Comparison of ENCODE assay signal across 7 cellular contexts in genomic region chr11:6353367-6353987, GRCh38.
DNase-seq lines count a peak whose midpoint lies in the region; TF ChIP-seq lines count a peak whose summit lies in the region.

No MANE protein-coding gene starts in this region.

- TF ChIP-seq CTCF in GM12875 (IDR thresholded peaks at IDR 0.05; ENCODE audit: borderline replicate concordance, insufficient read depth, low read depth, low read length) (peak; percentile 93), HFF-Myc (IDR thresholded peaks at IDR 0.05; ENCODE audit: low read depth, low read length, missing control alignments) (peak; percentile 95)

- DNase-seq in HFF-Myc (ENCODE audit: extremely low read depth, low read depth): no peak
- peak; percentile 3 for DNase-seq in NCI-H1048 (lab: John Stamatoyannopoulos, UW)
- peak in 4 of 5 donors; percentile 25 to 55 (median 39) for DNase-seq in T-helper 1 cell
- peak; percentile 32 for DNase-seq in amniotic epithelial cell (ENCODE audit: low read depth)
- DNase-seq in hepatic stellate cell (ENCODE audit: low spot score): peak; percentile 21
- peak; percentile 34 to 44 for DNase-seq in stimulated activated CD4-positive, alpha-beta T cell treated with anti-CD3 and anti-CD28 coated beads, Interleukin-12 subunit alpha, Interleukin-12 subunit beta, amount 100 ng/mL, for 24 hours (ENCODE audit: low read depth in 2 of 2)

- H3K4me3 ChIP-seq in GM12875 (ENCODE audit: low read depth, low read length) (no peak overlapping the region), HFF-Myc (replicated peaks; ENCODE audit: low read depth, low read length) (no peak overlapping the region)
